8 cellular contexts compared by ENCODE assay signal in the genomic region with DNA sequence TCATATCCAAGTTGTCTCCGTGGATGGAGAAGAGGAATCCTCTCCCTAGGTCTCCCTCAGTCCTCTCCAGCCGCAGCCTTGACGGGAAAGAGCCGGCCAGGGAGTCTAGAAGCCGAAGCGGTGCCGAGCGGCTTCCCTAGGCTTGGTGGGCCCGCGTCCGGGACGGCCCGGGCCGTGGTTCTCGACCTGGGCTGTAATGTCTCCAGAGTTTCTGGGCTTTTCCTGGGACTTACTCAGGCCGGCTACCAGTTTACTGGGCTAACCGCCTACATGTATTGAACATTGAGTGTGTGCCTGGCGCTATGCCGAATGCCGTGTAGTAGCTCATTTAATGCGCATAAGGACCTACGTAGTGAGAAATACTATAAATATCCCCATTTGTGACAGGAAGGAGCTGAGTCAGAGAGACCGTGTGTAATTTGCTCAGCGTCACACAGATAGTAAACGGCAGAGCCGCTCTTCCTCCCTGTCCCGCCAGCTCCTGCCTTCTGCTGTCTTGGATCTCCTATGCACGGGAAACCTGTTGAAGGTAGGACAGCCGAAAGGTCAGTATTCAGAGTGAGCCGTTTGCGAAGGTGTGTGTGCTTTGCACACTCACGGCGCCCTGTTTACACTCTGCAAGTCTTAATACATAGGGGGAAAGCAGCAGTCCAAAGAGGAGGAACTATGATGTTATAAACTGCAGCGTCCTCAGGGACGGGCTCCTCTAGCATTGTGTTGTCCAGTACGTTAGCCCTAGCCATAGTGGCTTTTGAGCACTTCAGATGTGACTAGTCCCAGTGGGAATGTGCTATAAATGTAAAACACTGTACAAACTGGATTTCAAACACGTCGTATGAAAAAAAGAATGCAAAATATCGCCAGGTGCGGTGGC. TPM values are rescaled to one million over a fixed set of nuclear protein-coding genes. Genes with fewer than 3 reads are reported as not detected.
A peak's percentile ranks its signal among the peaks of the same experiment; 100 is the strongest.
DNase-seq lines count a peak whose midpoint lies in the region; ATAC-seq and TF ChIP-seq lines count a peak whose summit lies in the region.

No MANE protein-coding gene starts in this region.

- no peaks in the 10 kb centered on the region for H3K27me3 ChIP-seq in HAP-1 (ENCODE audit: low read depth)
- no peaks in the 10 kb centered on the region for H3K27me3 ChIP-seq in right atrium auricular region

- ATAC-seq in SK-N-SH treated with all-trans-retinoic acid at 6 μM for 48 hours, result peak; percentile 77

- H3K9me3 ChIP-seq in HAP-1, result no peaks in the 10 kb centered on the region
- no peaks in the 10 kb centered on the region for H3K9me3 ChIP-seq in right atrium auricular region

- H3K4me3 ChIP-seq in HAP-1, result peak overlapping the region; percentile 94
- H3K4me3 ChIP-seq in right atrium auricular region, result peak overlapping the region; percentile 48 to 70

- H3K36me3 ChIP-seq in HAP-1 (replicated peaks) (peaks cover 26% of the 10 kb centered on the region), right atrium auricular region (no peaks in the 10 kb centered on the region)

- peak overlapping the region; percentile 93 to 96 for H3K27ac ChIP-seq in right atrium auricular region

- DNase-seq in GM04503 (ENCODE audit: low read depth) (peak; percentile 45), HAP-1 (ENCODE audit: low spot score in 2 of 2) (peak; percentile 52 to 70), M059J (ENCODE audit: low read depth) (peak; percentile 86), amniotic stem cell (lab: John Stamatoyannopoulos, UW) (peak; percentile 63), right atrium auricular region (ENCODE audit: low spot score) (peak; percentile 73), renal cortical epithelial cell (ENCODE audit: low read depth) (peak; percentile 73), SK-N-DZ (ENCODE audit: low spot score) (no peak)

- H3K4me1 ChIP-seq in HAP-1 (peaks cover 7% of the 10 kb centered on the region), right atrium auricular region (peaks cover 0 to 17% of the 10 kb centered on the region in 2 donors)

- in situ Hi-C loops in HAP-1 (cut with MboI; ENCODE audit: low sequenced_read_pairs), result no loop called here

- TF ChIP-seq CTCF in right atrium auricular region (IDR thresholded peaks at IDR 0.05), result no peak

TF ChIP-seq in SK-N-SH treated with all-trans-retinoic acid at 6 μM for 48 hours, 23 proteins besides CTCF, POLR2A, EP300 and RAD21:
- TF ChIP-seq CSDC2 (CRISPR knock-in tag; IDR thresholded peaks at IDR 0.05) (no peak), ARNTL (CRISPR knock-in tag; IDR thresholded peaks at IDR 0.05; ENCODE audit: borderline replicate concordance, low read depth) (no peak), ZFP3 (CRISPR knock-in tag; IDR thresholded peaks at IDR 0.05) (no peak), OSR1 (CRISPR knock-in tag; IDR thresholded peaks at IDR 0.05) (no peak), ZFP30 (CRISPR knock-in tag; IDR thresholded peaks at IDR 0.05) (no peak), BACH2 (CRISPR knock-in tag; IDR thresholded peaks at IDR 0.05; ENCODE audit: borderline replicate concordance) (no peak), RARB (CRISPR knock-in tag; IDR thresholded peaks at IDR 0.05) (no peak), ZNF8 (CRISPR knock-in tag; IDR thresholded peaks at IDR 0.05) (no peak), SNAI2 (CRISPR knock-in tag; IDR thresholded peaks at IDR 0.05) (no peak)
- TF ChIP-seq, protein P1, sequence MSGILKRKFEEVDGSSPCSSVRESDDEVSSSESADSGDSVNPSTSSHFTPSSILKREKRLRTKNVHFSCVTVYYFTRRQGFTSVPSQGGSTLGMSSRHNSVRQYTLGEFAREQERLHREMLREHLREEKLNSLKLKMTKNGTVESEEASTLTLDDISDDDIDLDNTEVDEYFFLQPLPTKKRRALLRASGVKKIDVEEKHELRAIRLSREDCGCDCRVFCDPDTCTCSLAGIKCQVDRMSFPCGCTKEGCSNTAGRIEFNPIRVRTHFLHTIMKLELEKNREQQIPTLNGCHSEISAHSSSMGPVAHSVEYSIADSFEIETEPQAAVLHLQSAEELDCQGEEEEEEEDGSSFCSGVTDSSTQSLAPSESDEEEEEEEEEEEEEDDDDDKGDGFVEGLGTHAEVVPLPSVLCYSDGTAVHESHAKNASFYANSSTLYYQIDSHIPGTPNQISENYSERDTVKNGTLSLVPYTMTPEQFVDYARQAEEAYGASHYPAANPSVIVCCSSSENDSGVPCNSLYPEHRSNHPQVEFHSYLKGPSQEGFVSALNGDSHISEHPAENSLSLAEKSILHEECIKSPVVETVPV (CRISPR knock-in tag; IDR thresholded peaks at IDR 0.05), result no peak
- TF ChIP-seq, protein P2, sequence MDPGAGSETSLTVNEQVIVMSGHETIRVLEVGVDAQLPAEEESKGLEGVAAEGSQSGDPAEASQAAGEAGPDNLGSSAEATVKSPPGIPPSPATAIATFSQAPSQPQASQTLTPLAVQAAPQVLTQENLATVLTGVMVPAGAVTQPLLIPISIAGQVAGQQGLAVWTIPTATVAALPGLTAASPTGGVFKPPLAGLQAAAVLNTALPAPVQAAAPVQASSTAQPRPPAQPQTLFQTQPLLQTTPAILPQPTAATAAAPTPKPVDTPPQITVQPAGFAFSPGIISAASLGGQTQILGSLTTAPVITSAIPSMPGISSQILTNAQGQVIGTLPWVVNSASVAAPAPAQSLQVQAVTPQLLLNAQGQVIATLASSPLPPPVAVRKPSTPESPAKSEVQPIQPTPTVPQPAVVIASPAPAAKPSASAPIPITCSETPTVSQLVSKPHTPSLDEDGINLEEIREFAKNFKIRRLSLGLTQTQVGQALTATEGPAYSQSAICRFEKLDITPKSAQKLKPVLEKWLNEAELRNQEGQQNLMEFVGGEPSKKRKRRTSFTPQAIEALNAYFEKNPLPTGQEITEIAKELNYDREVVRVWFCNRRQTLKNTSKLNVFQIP (CRISPR knock-in tag; IDR thresholded peaks at IDR 0.05; ENCODE audit: borderline replicate concordance, low read depth), result no peak
TF ChIP-seq in SK-N-SH treated with all-trans-retinoic acid at 6 μM for 48 hours: peak in this region for 0.

RNA-seq across cellular contexts. Expression of a gene that starts 0.7 kb away (rescaled TPM):
- total RNA-seq in M059J (2014; rRNA removed; shearing (Covaris generic)), result 52.9 and 104 TPM in 2 replicates
- total RNA-seq in right atrium auricular region (1 to 10 TPM in 1 of 2 donors, under 1 TPM in 1; 0.98 to 1.1 TPM), renal cortical epithelial cell (3.3 and 12.5 TPM in 2 replicates)
- polyA plus RNA-seq in SK-N-DZ (2014; cell fraction: cytosol; rRNA removed), result 145 and 193 TPM in 2 replicates
- polyA plus RNA-seq in SK-N-DZ (2014; cell fraction: nucleus; rRNA removed), result 726 and 841 TPM in 2 replicates

RNA-seq across cellular contexts. Expression of a gene that starts 14.4 kb away (rescaled TPM):
- total RNA-seq in M059J (2014; rRNA removed; shearing (Covaris generic)), result 2.2 and 9.7 TPM in 2 replicates
- 1 to 10 TPM; 1.3 to 1.8 TPM for total RNA-seq in right atrium auricular region
- total RNA-seq in renal cortical epithelial cell, result 6.1 and 7.1 TPM in 2 replicates
- 26.6 and 29.1 TPM in 2 replicates for polyA plus RNA-seq in SK-N-DZ (2014; cell fraction: cytosol; rRNA removed)
- 173 and 290 TPM in 2 replicates for polyA plus RNA-seq in SK-N-DZ (2014; cell fraction: nucleus; rRNA removed)

RNA-seq across cellular contexts. Expression of a gene that starts 22.9 kb away (rescaled TPM):
- 0.32 TPM in 1 of 2 replicates, not detected in the other for total RNA-seq in M059J (2014; rRNA removed; shearing (Covaris generic))
- total RNA-seq in right atrium auricular region, result 100 to 1,000 TPM; 355 to 363 TPM
- 26.7 and 40.6 TPM in 2 replicates for total RNA-seq in renal cortical epithelial cell
- polyA plus RNA-seq in SK-N-DZ (2014; cell fraction: cytosol; rRNA removed), result 105 and 132 TPM in 2 replicates
- 40.2 and 46.6 TPM in 2 replicates for polyA plus RNA-seq in SK-N-DZ (2014; cell fraction: nucleus; rRNA removed)

RNA-seq across cellular contexts. Expression of a gene that starts 28.2 kb away (rescaled TPM):
- 112 and 119 TPM in 2 replicates for total RNA-seq in M059J (2014; rRNA removed; shearing (Covaris generic))
- total RNA-seq in right atrium auricular region (10 to 100 TPM; 51.6 to 74.8 TPM), renal cortical epithelial cell (70.0 and 114 TPM in 2 replicates)
- polyA plus RNA-seq in SK-N-DZ (2014; cell fraction: cytosol; rRNA removed), result 97.7 and 106 TPM in 2 replicates
- 71.0 and 100 TPM in 2 replicates for polyA plus RNA-seq in SK-N-DZ (2014; cell fraction: nucleus; rRNA removed)

RNA-seq across cellular contexts. Expression of a gene that starts 45.4 kb away (rescaled TPM):
- 92.0 and 97.6 TPM in 2 replicates for total RNA-seq in M059J (2014; rRNA removed; shearing (Covaris generic))
- total RNA-seq in right atrium auricular region (10 to 100 TPM; 62.5 to 70.3 TPM), renal cortical epithelial cell (182 and 259 TPM in 2 replicates)
- 58.7 and 83.5 TPM in 2 replicates for polyA plus RNA-seq in SK-N-DZ (2014; cell fraction: cytosol; rRNA removed)
- polyA plus RNA-seq in SK-N-DZ (2014; cell fraction: nucleus; rRNA removed), result 173 and 215 TPM in 2 replicates

Comparison
In these comparisons a context has a peak if more than half of its experiments do, and no peak if none do; other contexts are left out.
1. RNA of a gene that starts 22.9 kb away (total RNA-seq): 355 to 363 TPM in right atrium auricular region and 26.7 to 40.6 TPM in renal cortical epithelial cell; 0.32 TPM in M059J; every median in the first group is over 10 times any median in the second.